ENCODE assay signal across 1 cellular context in genomic region chr19:33795370-33796163, GRCh38.
TF ChIP-seq lines count a peak whose summit lies in the region.

No MANE protein-coding gene starts in this region.

TF ChIP-seq in HepG2, 621 proteins besides CTCF, POLR2A, EP300 and RAD21 (continued from another document and continues in another):
- TF ChIP-seq MLX (CRISPR knock-in tag; IDR thresholded peaks at IDR 0.05) (no peak), MTF2 (CRISPR knock-in tag; IDR thresholded peaks at IDR 0.05; ENCODE audit: borderline replicate concordance) (peak; percentile 53; the same call in 1 of the 2 replicates), ZNF20 (CRISPR knock-in tag; IDR thresholded peaks at IDR 0.05) (no peak), PBX2 (CRISPR knock-in tag; IDR thresholded peaks at IDR 0.05) (no peak), SYNCRIP (IDR thresholded peaks at IDR 0.05; ENCODE audit: insufficient read depth, low read depth, low read length) (no peak), ZNF317 (CRISPR knock-in tag; IDR thresholded peaks at IDR 0.05) (no peak), ATF6 (CRISPR knock-in tag; conservative IDR thresholded peaks at IDR 0.05) (no peak), PLRG1 (conservative IDR thresholded peaks at IDR 0.05) (no peak), HOXA7 (CRISPR knock-in tag; IDR thresholded peaks at IDR 0.05) (no peak), ATF7-NPFF (CRISPR knock-in tag; IDR thresholded peaks at IDR 0.05; ENCODE audit: low read depth) (peak; percentile 21; the same call in 1 of the 2 replicates), ZNF225 (CRISPR knock-in tag; IDR thresholded peaks at IDR 0.05) (no peak), TMF1 (CRISPR knock-in tag; IDR thresholded peaks at IDR 0.05; ENCODE audit: low read depth) (0 out of 2 replicates have a peak, but pooled peaks have one; percentile 31), ZNF780A (CRISPR knock-in tag; IDR thresholded peaks at IDR 0.05) (no peak), GZF1 (CRISPR knock-in tag; IDR thresholded peaks at IDR 0.05) (no peak), IRF2 (CRISPR knock-in tag; IDR thresholded peaks at IDR 0.05) (no peak), EEA1 (CRISPR knock-in tag; IDR thresholded peaks at IDR 0.05; ENCODE audit: borderline replicate concordance) (peak; percentile 59; the same call in 1 of the 2 replicates), ZNF646 (CRISPR knock-in tag; IDR thresholded peaks at IDR 0.05) (peak; percentile 0; the same call in 1 of the 2 replicates), ARID5B (CRISPR knock-in tag; IDR thresholded peaks at IDR 0.05) (no peak), ERF (CRISPR knock-in tag; IDR thresholded peaks at IDR 0.05) (0 out of 2 replicates have a peak, but pooled peaks have one; percentile 22), BCL6 (CRISPR knock-in tag; IDR thresholded peaks at IDR 0.05) (no peak), ZNF552 (CRISPR knock-in tag; IDR thresholded peaks at IDR 0.05; ENCODE audit: borderline replicate concordance) (no peak), ZFX (CRISPR knock-in tag; IDR thresholded peaks at IDR 0.05; ENCODE audit: low read depth) (peak; percentile 51), ZNF24 (IDR thresholded peaks at IDR 0.05) (no peak), ZNF691 (CRISPR knock-in tag; IDR thresholded peaks at IDR 0.05; ENCODE audit: borderline replicate concordance, low read depth) (0 out of 2 replicates have a peak, but pooled peaks have one; percentile 61), U2AF2 (IDR thresholded peaks at IDR 0.05; ENCODE audit: low read depth, low read length) (no peak), ZBED4 (CRISPR knock-in tag; IDR thresholded peaks at IDR 0.05; ENCODE audit: borderline replicate concordance) (peak; percentile 46; the same call in 1 of the 2 replicates), ARID4A (CRISPR knock-in tag; IDR thresholded peaks at IDR 0.05; ENCODE audit: borderline replicate concordance) (peak; percentile 74), HNRNPUL1 (IDR thresholded peaks at IDR 0.05; ENCODE audit: low read depth, low read length) (no peak)
